Comparison of ENCODE assay signal across 8 cellular contexts in genomic region chr3:141050913-141051632, GRCh38. TPM values are rescaled to one million over a fixed set of nuclear protein-coding genes. Genes with fewer than 3 reads are reported as not detected.
DNase-seq lines count a peak whose midpoint lies in the region; ATAC-seq, FAIRE-seq and TF ChIP-seq lines count a peak whose summit lies in the region.

Gene SPSB4 (plus strand): TSS chr3:141051347. CDS start chr3:141066105, 14,758 bp downstream.

- TF ChIP-seq POLR2A in transverse colon (IDR thresholded peaks at IDR 0.05): no peak

- WGBS in lung, 2 donors: 1% methylated on average over 66 to 80 of the region's 80 CpGs
- 2% methylated on average over 47 of the region's 80 CpGs; no CpG with 5 or more reads in 1 of the 2 donors for WGBS in transverse colon (ENCODE audit: low coverage in 1 of 2), 2 donors

- H3K9ac ChIP-seq in colonic mucosa (ENCODE audit: low read depth in 2 of 2, low read length in 2 of 2): no peak within 1 kb of the TSS

- TF ChIP-seq EP300 in transverse colon (IDR thresholded peaks at IDR 0.05; ENCODE audit: low read depth): no peak

- DNase-seq in CD4-positive, alpha-beta T cell: no peak
- peak; percentile 83 for DNase-seq in HTR-8/SVneo (ENCODE audit: insufficient read length, low spot score)
- DNase-seq in RPMI7951 (ENCODE audit: low read depth): peak; percentile 59
- DNase-seq in colonic mucosa: no peak
- DNase-seq in lung (ENCODE audit: low spot score): peak; percentile 34
- DNase-seq in transverse colon: peak; percentile 21
- no peak for DNase-seq in effector CD8-positive, alpha-beta T cell (lab: John Stamatoyannopoulos, UW)

- no peak for ATAC-seq in CD4-positive, alpha-beta T cell (ENCODE audit: poor library complexity)
- ATAC-seq in lung (ENCODE audit: insufficient read depth, low FRiP score) (peak; percentile 69), GM18520 (IDR thresholded peaks at IDR 0.05; ENCODE audit: unreplicated experiment) (no peak)

- peaks cover 72% of the 10 kb centered on the region for H3K27me3 Mint-ChIP-seq in CD4-positive, alpha-beta T cell

- H3K27ac Mint-ChIP-seq in CD4-positive, alpha-beta T cell: no peak within 1 kb of the TSS

- intact Hi-C loops in CD4-positive, alpha-beta T cell (cut with DNase I, micrococcal nuclease): no loop called here
- intact Hi-C loops in colonic mucosa (cut with DNase I) (no loop called here), transverse colon (cut with DNase I; ENCODE audit: low total_unique reads) (no loop called here)

- peaks cover 17% of the 10 kb centered on the region for H3K4me1 Mint-ChIP-seq in CD4-positive, alpha-beta T cell (ENCODE audit: low read depth)

- FAIRE-seq in HTR-8/SVneo (lab: Jason Lieb, UNC): peak; percentile 83

- H3K9me3 ChIP-seq in CD4-positive, alpha-beta T cell (ENCODE audit: control insufficient read depth, low read length): no peaks in the 10 kb centered on the region
- no peaks in the 10 kb centered on the region for H3K9me3 ChIP-seq in colonic mucosa
- H3K9me3 ChIP-seq in lung (ENCODE audit: control insufficient read depth in 2 of 2, insufficient read depth in 1 of 2, low read length in 1 of 2): peaks cover 0 to 3% of the 10 kb centered on the region in 2 donors
- H3K9me3 ChIP-seq in transverse colon: no peaks in the 10 kb centered on the region

- CTCF ChIA-PET in CD4-positive, alpha-beta T cell (lab: Charles Lee): no interaction called here

- H3K27me3 ChIP-seq in CD4-positive, alpha-beta T cell (ENCODE audit: control insufficient read depth, insufficient read depth, low read length): peaks cover 42% of the 10 kb centered on the region
- H3K27me3 ChIP-seq in colonic mucosa (peaks cover 31% of the 10 kb centered on the region), lung (ENCODE audit: control insufficient read depth, insufficient read depth) (peaks cover 13% of the 10 kb centered on the region), transverse colon (peaks cover 70% of the 10 kb centered on the region)

- peak within 1 kb of the TSS; percentile 22 for H3K4me3 ChIP-seq in colonic mucosa
- H3K4me3 ChIP-seq in lung: no peak within 1 kb of the TSS
- peak within 1 kb of the TSS in 3 of 4 donors; percentile 27 to 49 (median 37) for H3K4me3 ChIP-seq in transverse colon

- TF ChIP-seq CTCF in CD4-positive, alpha-beta T cell (IDR thresholded peaks at IDR 0.05): no peak
- no peak for TF ChIP-seq CTCF in colonic mucosa (IDR thresholded peaks at IDR 0.05)
- TF ChIP-seq CTCF in lung (IDR thresholded peaks at IDR 0.05; ENCODE audit: control extremely low read depth, extremely low read depth): no peak
- peak in 3 of 5 experiments; percentile 12 to 27 (median 14) for TF ChIP-seq CTCF in transverse colon (IDR thresholded peaks at IDR 0.05)

- in situ Hi-C loops in transverse colon (cut with MboI; ENCODE audit: low pct_ligation_motif_present in 1 of 4, low pct_unique_long_range_greater_than_20kb in 1 of 4, low sequenced_read_pairs in 3 of 4): no loop called here

- no peaks in the 10 kb centered on the region for H3K36me3 Mint-ChIP-seq in CD4-positive, alpha-beta T cell (ENCODE audit: low read depth)

- H3K36me3 ChIP-seq in colonic mucosa (no peaks in the 10 kb centered on the region), lung (ENCODE audit: control insufficient read depth in 2 of 2, insufficient read depth in 2 of 2, low read length in 2 of 2) (no peaks in the 10 kb centered on the region), transverse colon (no peaks in the 10 kb centered on the region)

- H3K4me1 ChIP-seq in colonic mucosa: no peaks in the 10 kb centered on the region
- H3K4me1 ChIP-seq in lung (ENCODE audit: control insufficient read depth in 2 of 2, insufficient read depth in 2 of 2, low read length in 2 of 2): peaks cover 0 to 6% of the 10 kb centered on the region in 2 donors
- H3K4me1 ChIP-seq in transverse colon: peaks cover 0 to 19% (median 12%) of the 10 kb centered on the region in 4 donors

- H3K9me3 Mint-ChIP-seq in CD4-positive, alpha-beta T cell: no peaks in the 10 kb centered on the region

- no peak within 1 kb of the TSS for H3K27ac ChIP-seq in CD4-positive, alpha-beta T cell (ENCODE audit: low read depth, low read length)
- no peak within 1 kb of the TSS for H3K27ac ChIP-seq in colonic mucosa
- H3K27ac ChIP-seq in lung (ENCODE audit: low read depth in 1 of 2, low read length in 1 of 2): peak within 1 kb of the TSS in 1 of 2 donors; percentile 42
- no peak within 1 kb of the TSS for H3K27ac ChIP-seq in transverse colon

- POLR2A ChIA-PET in CD4-positive, alpha-beta T cell (lab: Charles Lee): no interaction called here

- peak within 1 kb of the TSS; percentile 52 for H3K4me3 Mint-ChIP-seq in CD4-positive, alpha-beta T cell

RNA-seq across cellular contexts. Expression of gene SPSB4, which starts in this region (rescaled TPM):
- total RNA-seq in CD4-positive, alpha-beta T cell: not detected
- total RNA-seq in RPMI7951 (2014; rRNA removed; shearing (Covaris generic)): not detected in 2 replicates
- total RNA-seq in colonic mucosa (not detected), lung (1 to 10 TPM; 2.4 to 4.4 TPM), transverse colon (under 1 TPM in 1 of 4 donors, not detected in 3; 0.14 TPM)
- polyA plus RNA-seq in lung: under 1 TPM; 0.25 to 0.65 TPM

Comparison
In these comparisons a context has a peak if more than half of its experiments do, and no peak if none do; other contexts are left out.
1. Peak in DNase-seq in RPMI7951; RNA of the gene not detected or under 1 TPM.
2. Peak in DNase-seq and H3K4me3 ChIP-seq in transverse colon; RNA of the gene not detected or under 1 TPM.
3. DNase-seq: peak in HTR-8/SVneo (single experiment) and lung (single experiment); none in CD4-positive, alpha-beta T cell (0 of 10), colonic mucosa (single experiment) and effector CD8-positive, alpha-beta T cell (single experiment).
4. CTCF ChIP-seq: peak in transverse colon (3 of 5); none in CD4-positive, alpha-beta T cell (single experiment), colonic mucosa (single experiment) and lung (single experiment).